Comparison of ENCODE assay signal across 8 cellular contexts in the genomic region with DNA sequence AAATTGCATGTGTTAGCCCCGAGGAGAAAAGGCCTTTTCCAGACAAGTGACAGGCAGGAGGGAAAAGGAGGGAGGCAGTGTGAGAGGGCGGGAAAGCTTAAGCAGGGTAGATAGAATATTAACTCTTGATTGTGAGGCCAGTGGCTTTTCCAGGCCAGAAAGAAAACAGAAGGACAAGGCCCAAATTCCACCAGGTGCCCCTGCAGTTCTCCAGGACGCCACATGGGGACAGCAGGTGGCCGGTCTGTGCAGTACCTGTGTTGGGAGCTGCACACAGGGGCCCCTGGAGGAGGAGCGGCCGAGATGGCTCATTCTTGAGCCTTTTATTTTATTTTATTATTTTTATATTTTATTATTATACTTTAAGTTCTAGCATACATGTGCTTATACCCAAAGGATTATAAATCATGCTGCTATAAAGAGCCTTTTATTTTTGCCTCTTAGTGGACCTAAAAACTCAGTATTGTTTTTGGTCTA.
DNase-seq lines count a peak whose midpoint lies in the region; ATAC-seq, FAIRE-seq and TF ChIP-seq lines count a peak whose summit lies in the region.

No MANE protein-coding gene starts in this region.

- no peak for FAIRE-seq in A549 (lab: Jason Lieb, UNC)

- POLR2A ChIA-PET in A549 (lab: Yijun Ruan, JAX), result interaction anchor here (0.5 to 1.5 kb wide), 3 partner anchors 10 to 39 kb away, joined by 3 to 5 read pairs (median 4); no protein-coding TSS in a partner anchor

- 12% methylated on average over 6 of the region's 6 CpGs for WGBS in A549 (ENCODE audit: missing lambda C conversion rate)

- DNase-seq in A549 (ENCODE audit: low read depth in 1 of 2, low spot score in 1 of 2) (peak; percentile 75 to 78), GM12864 (ENCODE audit: low read depth) (no peak), NAMALWA (ENCODE audit: low spot score) (peak; percentile 68), germinal center (ENCODE audit: low spot score) (peak; percentile 77), sciatic nerve (ENCODE audit: low spot score) (no peak), NCI-H524 treated with DMSO at 0.1 percent for 48 hours (lab: John Stamatoyannopoulos, UW) (no peak), mucosa of gallbladder (ENCODE audit: low spot score) (no peak)
- peak; percentile 69 to 73 for DNase-seq in activated T-cell treated with anti-CD3 and anti-CD28 coated beads, Interleukin-2, amount 50 U/mL, for 48 hours

- ATAC-seq in A549 (peak; percentile 63 to 71), sciatic nerve (peak; percentile 50)

- H3K4me2 ChIP-seq in A549, result peak overlapping the region; percentile 32

- TF ChIP-seq CTCF in A549 (IDR thresholded peaks at IDR 0.05) (peak; percentile 74), GM12864 (IDR thresholded peaks at IDR 0.05; ENCODE audit: low read depth, low read length, missing control alignments) (peak; percentile 91)

- peaks cover 95% of the 10 kb centered on the region for H3K4me1 ChIP-seq in A549

- no peak for TF ChIP-seq EP300 in A549 (IDR thresholded peaks at IDR 0.05)

- no peaks in the 10 kb centered on the region for H3K9me3 ChIP-seq in A549

- H3K4me3 ChIP-seq in A549 (no peak overlapping the region), GM12864 (ENCODE audit: low read depth, low read length) (no peak overlapping the region)

- H3K27ac ChIP-seq in A549, result peak overlapping the region; percentile 56 to 70; a peak in 5 of 6 replicates

- TF ChIP-seq RAD21 in A549 (conservative IDR thresholded peaks at IDR 0.05 in 1 of 2, IDR thresholded peaks at IDR 0.05 in 1 of 2), result peak; percentile 86 to 87

- no peak for TF ChIP-seq POLR2A in A549 (IDR thresholded peaks at IDR 0.05; ENCODE audit: low read length)

- CTCF ChIA-PET in A549 (lab: Yijun Ruan, JAX), result interaction anchor here (0.7 to 7.4 kb wide), 19 partner anchors 9 to 549 kb away, joined by 3 to 99 read pairs (median 4); no protein-coding TSS in a partner anchor

- intact Hi-C loops in sciatic nerve (cut with DNase I), result no loop called here

TF ChIP-seq in A549, 52 proteins besides CTCF, POLR2A, EP300 and RAD21:
- TF ChIP-seq RARB (CRISPR knock-in tag; IDR thresholded peaks at IDR 0.05) (peak; percentile 29; the same call in 1 of the 2 replicates), SMC3 (IDR thresholded peaks at IDR 0.05) (peak; percentile 78), KDM1A (IDR thresholded peaks at IDR 0.05; ENCODE audit: low read depth) (no peak), HEYL (CRISPR knock-in tag; IDR thresholded peaks at IDR 0.05) (no peak), CBX2 (IDR thresholded peaks at IDR 0.05; ENCODE audit: borderline replicate concordance, low read depth) (no peak), NPAS2 (CRISPR knock-in tag; IDR thresholded peaks at IDR 0.05; ENCODE audit: borderline replicate concordance) (no peak), FOXS1 (CRISPR knock-in tag; IDR thresholded peaks at IDR 0.05) (no peak), ZSCAN20 (CRISPR knock-in tag; IDR thresholded peaks at IDR 0.05) (no peak), FOSL2 (IDR thresholded peaks at IDR 0.05) (no peak), FOSL2 (CRISPR knock-in tag; IDR thresholded peaks at IDR 0.05) (no peak), HOXB13 (CRISPR knock-in tag; IDR thresholded peaks at IDR 0.05; ENCODE audit: low read depth) (no peak), PHF8 (IDR thresholded peaks at IDR 0.05; ENCODE audit: borderline replicate concordance, low read depth) (no peak), SREBF2 (IDR thresholded peaks at IDR 0.05) (no peak), MYC (IDR thresholded peaks at IDR 0.05; ENCODE audit: borderline replicate concordance, low read length) (no peak; the same call in 1 of the 2 replicates), FOSB (CRISPR knock-in tag; IDR thresholded peaks at IDR 0.05) (0 out of 2 replicates have a peak, but pooled peaks have one; percentile 59), HOXA7 (CRISPR knock-in tag; IDR thresholded peaks at IDR 0.05) (peak; percentile 70; the same call in 1 of the 2 replicates), MAFK (IDR thresholded peaks at IDR 0.05; ENCODE audit: partially characterized antibody) (no peak), JUN (IDR thresholded peaks at IDR 0.05) (no peak; a peak in 1 of 5 replicates), MAZ (IDR thresholded peaks at IDR 0.05; ENCODE audit: borderline replicate concordance, low read depth, low read length) (0 out of 2 replicates have a peak, but pooled peaks have one; percentile 46), EHF (CRISPR knock-in tag; IDR thresholded peaks at IDR 0.05) (no peak), E2F6 (IDR thresholded peaks at IDR 0.05; ENCODE audit: borderline replicate concordance, low read depth) (no peak), RCOR1 (IDR thresholded peaks at IDR 0.05; ENCODE audit: low read depth, low read length) (no peak), CEBPB (IDR thresholded peaks at IDR 0.05) (no peak), BCL3 (IDR thresholded peaks at IDR 0.05) (no peak), HOXB5 (CRISPR knock-in tag; IDR thresholded peaks at IDR 0.05) (no peak), ZFP36 (IDR thresholded peaks at IDR 0.05; ENCODE audit: borderline replicate concordance, partially characterized antibody) (no peak)

Comparison
In these comparisons a context has a peak if more than half of its experiments do, and no peak if none do; other contexts are left out.
1. DNase-seq: peak in A549 (2 of 2), NAMALWA (single experiment), activated T-cell treated with anti-CD3 and anti-CD28 coated beads, Interleukin-2, amount 50 U/mL, for 48 hours (2 of 2) and germinal center (single experiment); none in GM12864 (single experiment), sciatic nerve (single experiment), NCI-H524 treated with DMSO at 0.1 percent for 48 hours (single experiment) and mucosa of gallbladder (single experiment).